1 cellular context compared by ENCODE assay signal in the genomic region with DNA sequence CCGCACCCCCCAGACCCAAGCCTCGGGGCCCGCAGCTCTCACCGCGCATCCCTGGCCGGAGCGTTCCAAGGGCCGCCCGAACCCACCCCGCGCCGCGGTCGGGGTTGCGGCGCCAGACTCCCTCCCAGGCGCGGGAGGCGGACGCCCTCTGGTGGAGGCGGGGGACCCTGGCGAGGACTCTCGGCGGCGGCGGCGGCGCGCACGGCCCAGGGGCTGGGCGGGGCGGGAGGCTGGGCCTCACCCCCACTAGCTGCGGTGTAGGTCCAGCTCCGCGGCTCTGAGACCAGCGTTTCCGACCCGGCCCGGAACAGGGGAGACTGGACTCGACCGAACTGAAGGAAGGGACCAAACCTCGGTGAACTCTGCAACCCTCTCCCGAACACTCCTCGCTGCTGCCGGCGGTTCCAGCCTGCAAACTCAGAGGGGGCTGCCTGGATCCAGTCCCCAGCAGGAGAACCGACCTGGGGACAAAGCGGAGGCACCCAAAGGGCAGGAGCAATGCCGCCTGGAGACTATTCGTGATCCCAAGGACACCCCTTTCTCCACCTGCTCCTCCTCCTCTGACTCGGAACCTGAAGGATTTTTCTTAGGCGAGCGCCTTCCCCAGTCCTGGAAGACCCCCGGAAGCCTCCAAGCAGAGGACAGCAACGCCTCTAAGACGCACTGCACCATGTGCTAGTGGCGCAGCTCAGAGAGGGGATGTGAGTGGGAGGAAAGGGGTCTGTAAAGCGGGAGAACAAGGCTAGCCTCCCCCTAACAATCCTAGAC.
A peak's percentile ranks its signal among the peaks of the same experiment; 100 is the strongest.
TF ChIP-seq lines count a peak whose summit lies in the region.

No MANE protein-coding gene starts in this region.

TF ChIP-seq in HepG2, 621 proteins besides CTCF, POLR2A, EP300 and RAD21 (continues in another document):
- no peak for TF ChIP-seq RBM22 (optimal IDR thresholded peaks at IDR 0.05; ENCODE audit: low read length)
- TF ChIP-seq GLI4 (CRISPR knock-in tag; IDR thresholded peaks at IDR 0.05; ENCODE audit: borderline replicate concordance): peak; percentile 90; the same call in 1 of the 2 replicates
- peak; percentile 29; the same call in 1 of the 2 replicates for TF ChIP-seq ZNF609 (CRISPR knock-in tag; IDR thresholded peaks at IDR 0.05; ENCODE audit: borderline replicate concordance)
- no peak for TF ChIP-seq KAT8 (CRISPR knock-in tag; IDR thresholded peaks at IDR 0.05)
- TF ChIP-seq ZNF724P (CRISPR knock-in tag; IDR thresholded peaks at IDR 0.05; ENCODE audit: borderline replicate concordance): no peak; the same call in 1 of the 2 replicates
- TF ChIP-seq ARNTL (CRISPR knock-in tag; IDR thresholded peaks at IDR 0.05): no peak
- TF ChIP-seq, protein P1, sequence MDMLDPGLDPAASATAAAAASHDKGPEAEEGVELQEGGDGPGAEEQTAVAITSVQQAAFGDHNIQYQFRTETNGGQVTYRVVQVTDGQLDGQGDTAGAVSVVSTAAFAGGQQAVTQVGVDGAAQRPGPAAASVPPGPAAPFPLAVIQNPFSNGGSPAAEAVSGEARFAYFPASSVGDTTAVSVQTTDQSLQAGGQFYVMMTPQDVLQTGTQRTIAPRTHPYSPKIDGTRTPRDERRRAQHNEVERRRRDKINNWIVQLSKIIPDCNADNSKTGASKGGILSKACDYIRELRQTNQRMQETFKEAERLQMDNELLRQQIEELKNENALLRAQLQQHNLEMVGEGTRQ (IDR thresholded peaks at IDR 0.05; ENCODE audit: low read depth, low read length): no peak
- TF ChIP-seq, protein P1 (CRISPR knock-in tag; IDR thresholded peaks at IDR 0.05; ENCODE audit: borderline replicate concordance): no peak
- no peak for TF ChIP-seq ZNF251 (CRISPR knock-in tag; IDR thresholded peaks at IDR 0.05)
- no peak for TF ChIP-seq TBL1XR1 (IDR thresholded peaks at IDR 0.05; ENCODE audit: borderline replicate concordance, low read length, partially characterized antibody)
- TF ChIP-seq, protein P2, sequence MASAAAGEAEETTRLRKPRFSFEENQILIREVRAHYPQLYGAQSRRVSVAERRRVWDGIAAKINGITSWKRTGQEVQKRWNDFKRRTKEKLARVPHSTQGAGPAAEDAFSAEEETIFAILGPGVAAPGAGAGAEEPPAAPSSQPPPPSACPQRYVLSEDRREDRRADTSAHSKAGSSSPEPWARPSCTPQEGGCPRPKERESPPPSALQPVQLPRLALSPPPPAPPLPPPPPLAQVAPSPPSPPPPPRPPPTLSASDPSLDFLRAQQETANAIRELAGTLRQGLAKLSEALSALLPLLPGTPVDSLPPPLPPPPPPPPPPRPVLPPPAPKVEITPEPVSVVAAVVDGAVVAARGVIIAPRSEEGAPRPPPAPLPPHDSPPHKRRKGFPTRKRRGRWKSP (CRISPR knock-in tag; IDR thresholded peaks at IDR 0.05): 0 out of 2 replicates have a peak, but pooled peaks have one; percentile 10
- TF ChIP-seq HNF4A (CRISPR knock-in tag; IDR thresholded peaks at IDR 0.05): 0 out of 2 replicates have a peak, but pooled peaks have one; percentile 9
- 0 out of 2 replicates have a peak, but pooled peaks have one; percentile 43 for TF ChIP-seq ZNF788 (CRISPR knock-in tag; IDR thresholded peaks at IDR 0.05; ENCODE audit: borderline replicate concordance)
- peak; percentile 76; the same call in 1 of the 2 replicates for TF ChIP-seq NR2C2 (CRISPR knock-in tag; IDR thresholded peaks at IDR 0.05; ENCODE audit: borderline replicate concordance)
- no peak; the same call in 1 of the 2 replicates for TF ChIP-seq ZMYM4 (CRISPR knock-in tag; IDR thresholded peaks at IDR 0.05)
- TF ChIP-seq ZBTB25 (CRISPR knock-in tag; IDR thresholded peaks at IDR 0.05): peak; percentile 46; the same call in 1 of the 2 replicates
- 0 out of 2 replicates have a peak, but pooled peaks have one; percentile 58 for TF ChIP-seq NKX3-1 (CRISPR knock-in tag; IDR thresholded peaks at IDR 0.05)
- no peak; the same call in 1 of the 2 replicates for TF ChIP-seq ZNF235 (CRISPR knock-in tag; IDR thresholded peaks at IDR 0.05; ENCODE audit: borderline replicate concordance)
- peak; percentile 53; the same call in 1 of the 2 replicates for TF ChIP-seq ZNF639 (CRISPR knock-in tag; conservative IDR thresholded peaks at IDR 0.05)
- TF ChIP-seq TOPORS (CRISPR knock-in tag; IDR thresholded peaks at IDR 0.05): peak; percentile 91
- TF ChIP-seq NCOR1 (IDR thresholded peaks at IDR 0.05; ENCODE audit: borderline replicate concordance, low read length): no peak
- peak; percentile 72; the same call in 1 of the 2 replicates for TF ChIP-seq IRF2 (CRISPR knock-in tag; IDR thresholded peaks at IDR 0.05)
- TF ChIP-seq GABPB1 (CRISPR knock-in tag; IDR thresholded peaks at IDR 0.05): peak; percentile 77
- peak; percentile 53 for TF ChIP-seq U2AF1 (optimal IDR thresholded peaks at IDR 0.05; ENCODE audit: low read depth, low read length)
- TF ChIP-seq SP5 (CRISPR knock-in tag; IDR thresholded peaks at IDR 0.05; ENCODE audit: borderline replicate concordance, low read depth): peak; percentile 70
- TF ChIP-seq ZSCAN20 (CRISPR knock-in tag; IDR thresholded peaks at IDR 0.05; ENCODE audit: borderline replicate concordance): peak; percentile 86
- TF ChIP-seq, protein P3, sequence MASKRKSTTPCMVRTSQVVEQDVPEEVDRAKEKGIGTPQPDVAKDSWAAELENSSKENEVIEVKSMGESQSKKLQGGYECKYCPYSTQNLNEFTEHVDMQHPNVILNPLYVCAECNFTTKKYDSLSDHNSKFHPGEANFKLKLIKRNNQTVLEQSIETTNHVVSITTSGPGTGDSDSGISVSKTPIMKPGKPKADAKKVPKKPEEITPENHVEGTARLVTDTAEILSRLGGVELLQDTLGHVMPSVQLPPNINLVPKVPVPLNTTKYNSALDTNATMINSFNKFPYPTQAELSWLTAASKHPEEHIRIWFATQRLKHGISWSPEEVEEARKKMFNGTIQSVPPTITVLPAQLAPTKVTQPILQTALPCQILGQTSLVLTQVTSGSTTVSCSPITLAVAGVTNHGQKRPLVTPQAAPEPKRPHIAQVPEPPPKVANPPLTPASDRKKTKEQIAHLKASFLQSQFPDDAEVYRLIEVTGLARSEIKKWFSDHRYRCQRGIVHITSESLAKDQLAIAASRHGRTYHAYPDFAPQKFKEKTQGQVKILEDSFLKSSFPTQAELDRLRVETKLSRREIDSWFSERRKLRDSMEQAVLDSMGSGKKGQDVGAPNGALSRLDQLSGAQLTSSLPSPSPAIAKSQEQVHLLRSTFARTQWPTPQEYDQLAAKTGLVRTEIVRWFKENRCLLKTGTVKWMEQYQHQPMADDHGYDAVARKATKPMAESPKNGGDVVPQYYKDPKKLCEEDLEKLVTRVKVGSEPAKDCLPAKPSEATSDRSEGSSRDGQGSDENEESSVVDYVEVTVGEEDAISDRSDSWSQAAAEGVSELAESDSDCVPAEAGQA (IDR thresholded peaks at IDR 0.05; ENCODE audit: low read depth): no peak
- TF ChIP-seq, protein P3 (CRISPR knock-in tag; IDR thresholded peaks at IDR 0.05; ENCODE audit: borderline replicate concordance): no peak
- peak; percentile 71; the same call in 1 of the 2 replicates for TF ChIP-seq ZNF563 (CRISPR knock-in tag; IDR thresholded peaks at IDR 0.05)
- TF ChIP-seq ZNF383 (CRISPR knock-in tag; IDR thresholded peaks at IDR 0.05; ENCODE audit: borderline replicate concordance): peak; percentile 59; the same call in 1 of the 2 replicates
- no peak; the same call in 1 of the 2 replicates for TF ChIP-seq ZNF124 (CRISPR knock-in tag; IDR thresholded peaks at IDR 0.05)
- TF ChIP-seq ZNF564 (CRISPR knock-in tag; IDR thresholded peaks at IDR 0.05): 0 out of 2 replicates have a peak, but pooled peaks have one; percentile 47
- TF ChIP-seq ZNF367 (CRISPR knock-in tag; IDR thresholded peaks at IDR 0.05; ENCODE audit: borderline replicate concordance): no peak
- TF ChIP-seq TERF1 (CRISPR knock-in tag; IDR thresholded peaks at IDR 0.05): 0 out of 2 replicates have a peak, but pooled peaks have one; percentile 35
- TF ChIP-seq ZSCAN22 (CRISPR knock-in tag; IDR thresholded peaks at IDR 0.05): peak; percentile 0; the same call in 1 of the 2 replicates
- no peak for TF ChIP-seq ZNF263 (CRISPR knock-in tag; IDR thresholded peaks at IDR 0.05)
- no peak for TF ChIP-seq ZNF562 (CRISPR knock-in tag; IDR thresholded peaks at IDR 0.05; ENCODE audit: borderline replicate concordance)
- no peak for TF ChIP-seq ATF7 (IDR thresholded peaks at IDR 0.05)
- peak; percentile 9; the same call in 1 of the 2 replicates for TF ChIP-seq ATF7 (CRISPR knock-in tag; IDR thresholded peaks at IDR 0.05)
- TF ChIP-seq ZNF740 (CRISPR knock-in tag; IDR thresholded peaks at IDR 0.05): peak; percentile 81; the same call in 1 of the 2 replicates
